9 cellular contexts compared by ENCODE assay signal in the genomic region with DNA sequence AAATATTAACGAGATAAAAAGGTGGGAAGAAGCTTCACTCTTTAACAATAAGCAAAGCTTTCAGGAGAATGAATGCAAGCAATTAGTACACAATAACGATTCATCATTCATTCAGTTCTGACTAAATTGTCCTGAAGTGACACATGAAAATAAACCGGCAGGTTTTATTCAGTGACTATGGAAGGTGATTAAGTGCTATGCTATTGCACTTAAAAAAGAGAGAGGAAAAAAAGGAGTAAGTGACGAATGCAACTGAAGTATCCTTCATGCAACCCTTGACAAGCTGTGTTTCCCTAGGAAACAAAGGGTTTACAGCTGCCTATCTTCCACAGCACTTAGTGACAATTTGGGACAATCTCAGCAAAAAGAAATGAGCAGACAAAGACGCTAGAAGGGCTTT. TPM values are rescaled to one million over a fixed set of nuclear protein-coding genes. Genes with fewer than 3 reads are reported as not detected.
DNase-seq lines count a peak whose midpoint lies in the region; ATAC-seq, FAIRE-seq and TF ChIP-seq lines count a peak whose summit lies in the region.
"Had no signal": no experiment of that assay in that cellular context is flagged by ENCODE, and none has a peak within 500 bp of the region (broad histone marks: within the 10 kb centered on the region; RNA-seq: fewer than 3 reads in every experiment).

No MANE protein-coding gene starts in this region.

- peak overlapping the region; percentile 87 for H3K4me2 ChIP-seq in GM23338

- intact Hi-C loops in activated T-helper 2 cell treated with anti-CD3 and anti-CD28 coated beads, Interferon-gamma antibody, Interleukin-2, Interleukin-4, amounts not matched to agents 10 μg/mL and 5 μg/mL and 100 μg/mL, durations not matched to agents 14 hours and 24 hours and 36 hours (cut with micrococcal nuclease): loop anchor here (2.0 kb wide), 1 partner anchor 13 kb away; no protein-coding TSS in a partner anchor
- intact Hi-C loops in kidney (cut with DNase I): no loop called here

- peaks cover 9% of the 10 kb centered on the region; the same call in 2 of the 3 replicates for H3K36me3 Mint-ChIP-seq in GM23338 (ENCODE audit: low read depth)
- H3K36me3 Mint-ChIP-seq in activated T-helper 2 cell treated with anti-CD3 and anti-CD28 coated beads, Interferon-gamma antibody, Interleukin-2, Interleukin-4, amounts not matched to agents 10 μg/mL and 5 μg/mL and 100 μg/mL, durations not matched to agents 14 hours and 24 hours and 36 hours (ENCODE audit: low read depth): peaks cover 23% of the 10 kb centered on the region

- peak overlapping the region in 1 of 2 donors; percentile 68 for H3K9ac ChIP-seq in kidney (ENCODE audit: low read length in 2 of 2)

- H3K4me1 Mint-ChIP-seq in GM23338: peaks cover 11% of the 10 kb centered on the region
- peaks cover 28% of the 10 kb centered on the region for H3K4me1 Mint-ChIP-seq in activated T-helper 2 cell treated with anti-CD3 and anti-CD28 coated beads, Interferon-gamma antibody, Interleukin-2, Interleukin-4, amounts not matched to agents 10 μg/mL and 5 μg/mL and 100 μg/mL, durations not matched to agents 14 hours and 24 hours and 36 hours (ENCODE audit: low read depth)

- peaks cover 3% of the 10 kb centered on the region; the same call in 1 of the 2 replicates for H3K36me3 ChIP-seq in GM23338 (ENCODE audit: insufficient read depth)
- peaks cover 4 to 8% of the 10 kb centered on the region in 2 donors for H3K36me3 ChIP-seq in kidney (ENCODE audit: control insufficient read depth in 1 of 2, insufficient read depth in 2 of 2, low read length in 2 of 2)

- H3K9me3 Mint-ChIP-seq in GM23338: no peaks in the 10 kb centered on the region
- no peaks in the 10 kb centered on the region for H3K9me3 Mint-ChIP-seq in activated T-helper 2 cell treated with anti-CD3 and anti-CD28 coated beads, Interferon-gamma antibody, Interleukin-2, Interleukin-4, amounts not matched to agents 10 μg/mL and 5 μg/mL and 100 μg/mL, durations not matched to agents 14 hours and 24 hours and 36 hours

- TF ChIP-seq POLR2A in GM18505 (IDR thresholded peaks at IDR 0.05; ENCODE audit: borderline replicate concordance, extremely low read depth, insufficient read depth, insufficient read length): no peak

- 0 out of 2 replicates have a peak, but pooled peaks cover 3% of the 10 kb centered on the region for H3F3A ChIP-seq in GM23338 (replicated peaks; ENCODE audit: low read depth)

- H3K4me3 ChIP-seq in AG04449 (ENCODE audit: low read depth, low read length): peak overlapping the region; percentile 69
- peak overlapping the region; percentile 74 for H3K4me3 ChIP-seq in GM23338
- peak overlapping the region; percentile 49 to 72 for H3K4me3 ChIP-seq in kidney (ENCODE audit: low read length in 2 of 2)

- peaks cover 0 to under 1% of the 10 kb centered on the region in 2 donors for H3K9me3 ChIP-seq in kidney (ENCODE audit: control insufficient read depth in 1 of 2, low read length in 2 of 2)

- H3K4me1 ChIP-seq in GM23338 (ENCODE audit: insufficient read depth) (peaks cover 9% of the 10 kb centered on the region; the same call in 1 of the 2 replicates), kidney (ENCODE audit: control insufficient read depth in 1 of 2, insufficient read depth in 1 of 2, low read depth in 1 of 2, low read length in 2 of 2) (peaks cover 0 to 4% of the 10 kb centered on the region in 2 donors)

- ATAC-seq in GM23338: no peak
- ATAC-seq in HG03469 (IDR thresholded peaks at IDR 0.05; ENCODE audit: unreplicated experiment): no peak
- ATAC-seq in GM21619 (IDR thresholded peaks at IDR 0.05; ENCODE audit: unreplicated experiment): no peak
- ATAC-seq in GM18505 (IDR thresholded peaks at IDR 0.05; ENCODE audit: unreplicated experiment): no peak

- H4K20me1 ChIP-seq in GM23338 (replicated peaks; ENCODE audit: insufficient read depth): peaks cover 8% of the 10 kb centered on the region; the same call in 1 of the 2 replicates

- peak overlapping the region; percentile 86 for H3K4me3 Mint-ChIP-seq in GM23338
- H3K4me3 Mint-ChIP-seq in activated T-helper 2 cell treated with anti-CD3 and anti-CD28 coated beads, Interferon-gamma antibody, Interleukin-2, Interleukin-4, amounts not matched to agents 10 μg/mL and 5 μg/mL and 100 μg/mL, durations not matched to agents 14 hours and 24 hours and 36 hours (ENCODE audit: low read depth): peak overlapping the region; percentile 71

- H3K27ac ChIP-seq in GM23338 (ENCODE audit: low read depth) (no peak overlapping the region), kidney (ENCODE audit: low read depth in 2 of 2, low read length in 2 of 2) (no peak overlapping the region)

- CTCF ChIA-PET in AG04449 (lab: Yijun Ruan, JAX): interaction anchor here (1.0 kb wide), 1 partner anchor 13 kb away, joined by 4 read pairs; no protein-coding TSS in a partner anchor

- H2AFZ ChIP-seq in GM23338: peak overlapping the region; percentile 75; the same call in 1 of the 2 replicates

- no peaks in the 10 kb centered on the region for H3K27me3 ChIP-seq in GM23338 (ENCODE audit: insufficient read depth)

- no peak overlapping the region for H3K27ac Mint-ChIP-seq in GM23338
- peak overlapping the region; percentile 75 for H3K27ac Mint-ChIP-seq in activated T-helper 2 cell treated with anti-CD3 and anti-CD28 coated beads, Interferon-gamma antibody, Interleukin-2, Interleukin-4, amounts not matched to agents 10 μg/mL and 5 μg/mL and 100 μg/mL, durations not matched to agents 14 hours and 24 hours and 36 hours

- no peak for TF ChIP-seq CTCF in AG04449 (IDR thresholded peaks at IDR 0.05; ENCODE audit: insufficient read depth, low read length, missing control alignments)
- TF ChIP-seq CTCF in GM23338 (conservative IDR thresholded peaks at IDR 0.05; ENCODE audit: low read depth in 2 of 2): no peak
- TF ChIP-seq CTCF in kidney (IDR thresholded peaks at IDR 0.05; ENCODE audit: borderline replicate concordance, extremely low read depth, insufficient read depth): no peak

- FAIRE-seq in kidney (lab: Jason Lieb, UNC): no peak

- DNase-seq in AG04449 (ENCODE audit: low read depth, low spot score) (no peak), GM23338 (ENCODE audit: low spot score) (no peak), kidney (no peak)
- DNase-seq in activated T-helper 2 cell treated with anti-CD3 and anti-CD28 coated beads, Interferon-gamma antibody, Interleukin-2, Interleukin-4, amounts not matched to agents 10 μg/mL and 5 μg/mL and 100 μg/mL, durations not matched to agents 14 hours and 24 hours and 36 hours (ENCODE audit: low spot score): no peak
- no peak for DNase-seq in activated effector memory CD4-positive, alpha-beta T cell treated with Interleukin-2 at 50 U/mL for 16 hours
- DNase-seq: activated CD8-positive, alpha-beta memory T cell treated with anti-CD3 and anti-CD28 coated beads, Interleukin-2, amount 50 U/mL, for 4 hours had no signal

- no peaks in the 10 kb centered on the region for H3K9me2 ChIP-seq in GM23338 (ENCODE audit: insufficient read depth)

- POLR2A ChIA-PET in AG04449 (lab: Yijun Ruan, JAX): no interaction called here

- peaks cover 3% of the 10 kb centered on the region for H3K79me2 ChIP-seq in GM23338 (replicated peaks; ENCODE audit: insufficient read depth)

- peaks cover 6% of the 10 kb centered on the region for H3K27me3 Mint-ChIP-seq in GM23338 (ENCODE audit: insufficient read depth, low read depth, poor library complexity)
- no peaks in the 10 kb centered on the region for H3K27me3 Mint-ChIP-seq in activated T-helper 2 cell treated with anti-CD3 and anti-CD28 coated beads, Interferon-gamma antibody, Interleukin-2, Interleukin-4, amounts not matched to agents 10 μg/mL and 5 μg/mL and 100 μg/mL, durations not matched to agents 14 hours and 24 hours and 36 hours (ENCODE audit: low read depth)

TF ChIP-seq in GM23338, 12 proteins besides CTCF, POLR2A, EP300 and RAD21 (continues in another document):
- TF ChIP-seq ZNF331 (CRISPR knock-in tag; IDR thresholded peaks at IDR 0.05; ENCODE audit: low read depth) (no peak), JUNB (IDR thresholded peaks at IDR 0.05; ENCODE audit: unreplicated experiment) (no peak), NANOG (IDR thresholded peaks at IDR 0.05; ENCODE audit: borderline replicate concordance) (no peak), POLR2AphosphoS5 (IDR thresholded peaks at IDR 0.05; ENCODE audit: low read depth) (no peak)

RNA-seq across cellular contexts. Expression of gene LIG4, which starts 1.4 kb away (rescaled TPM):
- 4.9 and 5.6 TPM in 2 replicates for total RNA-seq in GM23338 (2014; rRNA removed; shearing (Covaris generic))
- polyA plus RNA-seq in GM23338 (2016; fragmentation: Nextera tagmentation; extraction: Ambion mirVana) (1.8 and 2.6 TPM in 2 replicates), kidney (ENCODE audit: insufficient read depth, low read depth, low replicate concordance) (5.9 TPM)
- total RNA-seq in activated T-helper 2 cell treated with anti-CD3 and anti-CD28 coated beads, Interferon-gamma antibody, Interleukin-2, Interleukin-4, amounts not matched to agents 10 μg/mL and 5 μg/mL and 100 μg/mL, durations not matched to agents 14 hours and 24 hours and 36 hours: 6.9 and 7.3 TPM in 2 replicates
- total RNA-seq in kidney: 9.3 TPM

RNA-seq across cellular contexts. Expression of gene ABHD13, which starts 4.2 kb away (rescaled TPM):
- total RNA-seq in GM23338 (2014; rRNA removed; shearing (Covaris generic)): 10.4 and 10.9 TPM in 2 replicates
- 4.6 and 5.4 TPM in 2 replicates for polyA plus RNA-seq in GM23338 (2016; fragmentation: Nextera tagmentation; extraction: Ambion mirVana)
- total RNA-seq in activated T-helper 2 cell treated with anti-CD3 and anti-CD28 coated beads, Interferon-gamma antibody, Interleukin-2, Interleukin-4, amounts not matched to agents 10 μg/mL and 5 μg/mL and 100 μg/mL, durations not matched to agents 14 hours and 24 hours and 36 hours: 6.0 and 6.8 TPM in 2 replicates
- total RNA-seq in kidney: 9.4 TPM
- polyA plus RNA-seq in kidney (ENCODE audit: insufficient read depth, low read depth, low replicate concordance): 4.9 TPM

RNA-seq across cellular contexts. Expression of gene TNFSF13B, which starts 55.6 kb away (rescaled TPM):
- 0.10 TPM in 1 of 2 replicates, not detected in the other for total RNA-seq in GM23338 (2014; rRNA removed; shearing (Covaris generic))
- polyA plus RNA-seq in GM23338 (2016; fragmentation: Nextera tagmentation; extraction: Ambion mirVana) (0.55 TPM in 1 of 2 replicates, not detected in the other), kidney (ENCODE audit: insufficient read depth, low read depth, low replicate concordance) (1.1 TPM)
- 1.1 and 1.7 TPM in 2 replicates for total RNA-seq in activated T-helper 2 cell treated with anti-CD3 and anti-CD28 coated beads, Interferon-gamma antibody, Interleukin-2, Interleukin-4, amounts not matched to agents 10 μg/mL and 5 μg/mL and 100 μg/mL, durations not matched to agents 14 hours and 24 hours and 36 hours
- 5.3 TPM for total RNA-seq in kidney
